In the genomic region with DNA sequence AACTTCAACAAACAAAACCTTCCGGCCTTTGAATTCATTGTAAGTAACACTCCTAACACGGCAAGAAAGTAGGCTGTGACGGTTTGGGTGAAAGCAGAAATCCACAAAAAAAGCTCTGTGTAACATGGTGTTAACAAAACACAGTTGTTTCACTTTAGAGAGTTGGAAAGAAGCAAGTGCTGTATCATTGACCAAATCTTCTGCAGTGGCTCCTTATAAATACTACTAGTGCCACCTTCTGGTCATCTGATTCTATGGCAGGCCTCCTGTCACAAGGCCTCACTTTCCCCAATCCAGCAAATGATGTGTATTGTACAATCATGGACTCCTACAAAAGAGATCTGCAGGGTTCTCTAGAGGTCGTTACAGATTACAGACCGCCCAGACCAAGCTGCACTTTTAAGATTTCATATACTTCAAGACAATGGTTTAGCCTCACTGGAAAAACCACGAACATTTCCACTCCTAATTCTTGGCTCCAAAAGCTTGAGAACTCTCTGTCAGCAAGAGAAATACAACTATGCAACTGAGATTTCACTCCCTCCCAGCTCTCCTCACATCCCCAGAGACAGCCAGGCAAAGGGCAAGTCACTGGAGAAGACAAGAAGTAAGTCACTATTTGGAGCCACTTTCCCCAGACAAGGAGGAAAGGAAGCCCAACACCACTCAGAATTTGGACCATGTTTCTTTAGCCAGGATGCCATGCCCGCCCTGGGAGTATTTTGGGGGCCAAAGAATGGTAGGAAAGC, we compare ENCODE assay signal across 8 cellular contexts.
A peak's percentile ranks its signal among the peaks of the same experiment; 100 is the strongest.
DNase-seq lines count a peak whose midpoint lies in the region; ATAC-seq and TF ChIP-seq lines count a peak whose summit lies in the region.

No MANE protein-coding gene starts in this region.

- H3K27me3 ChIP-seq in HL-60 (ENCODE audit: insufficient read depth, poor library complexity, severe bottlenecking): no peaks in the 10 kb centered on the region
- no peaks in the 10 kb centered on the region for H3K27me3 ChIP-seq in NT2/D1 (ENCODE audit: insufficient read depth, insufficient read length)

- no peaks in the 10 kb centered on the region for H3K36me3 ChIP-seq in NT2/D1 (ENCODE audit: insufficient read depth, insufficient read length, low read length)

- no peak overlapping the region for H3K4me3 Mint-ChIP-seq in activated T-cell treated with anti-CD3 and anti-CD28 coated beads, Interleukin-2, amount 50 U/mL, for 24 hours
- no peak overlapping the region for H3K4me3 Mint-ChIP-seq in MCF 10A (ENCODE audit: unreplicated experiment)
- H3K4me3 Mint-ChIP-seq in stimulated activated effector memory CD8-positive, alpha-beta T cell treated with anti-CD3 and anti-CD28 coated beads, Interleukin-12 subunit alpha, Interleukin-12 subunit beta, amount 100 ng/mL, for 72 hours: no peak overlapping the region

- H3K9me3 Mint-ChIP-seq in activated T-cell treated with anti-CD3 and anti-CD28 coated beads, Interleukin-2, amount 50 U/mL, for 24 hours: no peaks in the 10 kb centered on the region
- no peaks in the 10 kb centered on the region for H3K9me3 Mint-ChIP-seq in MCF 10A (ENCODE audit: unreplicated experiment)
- no peaks in the 10 kb centered on the region for H3K9me3 Mint-ChIP-seq in stimulated activated effector memory CD8-positive, alpha-beta T cell treated with anti-CD3 and anti-CD28 coated beads, Interleukin-12 subunit alpha, Interleukin-12 subunit beta, amount 100 ng/mL, for 72 hours

- H3K27me3 Mint-ChIP-seq in activated T-cell treated with anti-CD3 and anti-CD28 coated beads, Interleukin-2, amount 50 U/mL, for 24 hours: no peaks in the 10 kb centered on the region
- H3K27me3 Mint-ChIP-seq in MCF 10A (ENCODE audit: insufficient read depth, unreplicated experiment): no peaks in the 10 kb centered on the region

- DNase-seq in activated T-cell treated with anti-CD3 and anti-CD28 coated beads for 24 hours (ENCODE audit: low read depth) (peak; percentile 6), HL-60 (ENCODE audit: low read depth in 1 of 2, low spot score in 1 of 2) (peak in 1 of 2 experiments; percentile 7), NT2/D1 (ENCODE audit: low read depth, low spot score) (peak; percentile 8), MCF 10A (ENCODE audit: unreplicated experiment) (peak; percentile 70), iris pigment epithelial cell (ENCODE audit: low read depth) (peak; percentile 78)
- DNase-seq in activated T-cell treated with anti-CD3 and anti-CD28 coated beads, Interleukin-2, amount 50 U/mL, for 24 hours: no peak
- DNase-seq in stimulated activated effector memory CD8-positive, alpha-beta T cell treated with anti-CD3 and anti-CD28 coated beads, Interleukin-12 subunit alpha, Interleukin-12 subunit beta, amount 100 ng/mL, for 72 hours (ENCODE audit: low spot score in 2 of 2): no peak

- H3K4me1 ChIP-seq in NT2/D1 (ENCODE audit: insufficient read depth, insufficient read length): no peaks in the 10 kb centered on the region

- intact Hi-C loops in MCF 10A (cut with micrococcal nuclease): loop anchor here (2.0 to 5.0 kb wide), 2 partner anchors 180 to 1201 kb away; no protein-coding TSS in a partner anchor

- POLR2A ChIA-PET in MCF 10A (lab: Yijun Ruan, JAX): interaction anchor here (0.5 to 0.6 kb wide), 2 partner anchors 809 to 1017 kb away, joined by 3 read pairs; no protein-coding TSS in a partner anchor

- BruUV-seq in MCF 10A (replicated peaks; lab: Mats Ljungman, UMichigan): no TSS peak

- no peaks in the 10 kb centered on the region for H3K4me1 Mint-ChIP-seq in activated T-cell treated with anti-CD3 and anti-CD28 coated beads, Interleukin-2, amount 50 U/mL, for 24 hours (ENCODE audit: low read depth)
- H3K4me1 Mint-ChIP-seq in MCF 10A (ENCODE audit: insufficient read depth, unreplicated experiment): no peaks in the 10 kb centered on the region
- H3K4me1 Mint-ChIP-seq in stimulated activated effector memory CD8-positive, alpha-beta T cell treated with anti-CD3 and anti-CD28 coated beads, Interleukin-12 subunit alpha, Interleukin-12 subunit beta, amount 100 ng/mL, for 72 hours: no peaks in the 10 kb centered on the region

- H3K9me3 ChIP-seq in NT2/D1 (ENCODE audit: insufficient read depth, low read length): no peaks in the 10 kb centered on the region

- TF ChIP-seq CTCF in HL-60 (IDR thresholded peaks at IDR 0.05; ENCODE audit: insufficient read depth, low read length): peak; percentile 44
- TF ChIP-seq CTCF in MCF 10A (IDR thresholded peaks at IDR 0.05; ENCODE audit: unreplicated experiment): peak; percentile 60

- H3K27ac Mint-ChIP-seq in activated T-cell treated with anti-CD3 and anti-CD28 coated beads, Interleukin-2, amount 50 U/mL, for 24 hours: no peak overlapping the region
- no peak overlapping the region for H3K27ac Mint-ChIP-seq in MCF 10A (ENCODE audit: low read depth, unreplicated experiment)
- no peak overlapping the region for H3K27ac Mint-ChIP-seq in stimulated activated effector memory CD8-positive, alpha-beta T cell treated with anti-CD3 and anti-CD28 coated beads, Interleukin-12 subunit alpha, Interleukin-12 subunit beta, amount 100 ng/mL, for 72 hours

- no peak overlapping the region for H3K4me3 ChIP-seq in HL-60 (replicated peaks; ENCODE audit: insufficient read depth, low read length)
- H3K4me3 ChIP-seq in NT2/D1 (ENCODE audit: insufficient read length, low read depth): no peak overlapping the region

- H3K27ac ChIP-seq in HL-60 (replicated peaks): no peak overlapping the region

- CTCF ChIA-PET in MCF 10A (lab: Yijun Ruan, JAX): interaction anchor here (0.5 to 4.9 kb wide), 55 partner anchors 8 to 1915 kb away, joined by 3 to 35 read pairs (median 3); no protein-coding TSS in a partner anchor

- ATAC-seq in GM21526 (IDR thresholded peaks at IDR 0.05; ENCODE audit: low FRiP score, unreplicated experiment): peak; percentile 98
- peak; percentile 68 for ATAC-seq in stimulated activated effector memory CD8-positive, alpha-beta T cell treated with anti-CD3 and anti-CD28 coated beads, Interleukin-12 subunit alpha, Interleukin-12 subunit beta, amount 100 ng/mL, for 72 hours

- no peak overlapping the region for H3K9ac ChIP-seq in NT2/D1 (ENCODE audit: insufficient read length, low read depth)

- no peaks in the 10 kb centered on the region for H3K36me3 Mint-ChIP-seq in activated T-cell treated with anti-CD3 and anti-CD28 coated beads, Interleukin-2, amount 50 U/mL, for 24 hours (ENCODE audit: low read depth)
- H3K36me3 Mint-ChIP-seq in MCF 10A (ENCODE audit: insufficient read depth, unreplicated experiment): no peaks in the 10 kb centered on the region
- H3K36me3 Mint-ChIP-seq in stimulated activated effector memory CD8-positive, alpha-beta T cell treated with anti-CD3 and anti-CD28 coated beads, Interleukin-12 subunit alpha, Interleukin-12 subunit beta, amount 100 ng/mL, for 72 hours: no peaks in the 10 kb centered on the region

Comparison
In these comparisons a context has a peak if more than half of its experiments do, and no peak if none do; other contexts are left out.
1. DNase-seq: peak in activated T-cell treated with anti-CD3 and anti-CD28 coated beads for 24 hours (single experiment), NT2/D1 (single experiment), MCF 10A (single experiment) and iris pigment epithelial cell (single experiment); none in activated T-cell treated with anti-CD3 and anti-CD28 coated beads, Interleukin-2, amount 50 U/mL, for 24 hours (single experiment) and stimulated activated effector memory CD8-positive, alpha-beta T cell treated with anti-CD3 and anti-CD28 coated beads, Interleukin-12 subunit alpha, Interleukin-12 subunit beta, amount 100 ng/mL, for 72 hours (0 of 2).